Comparison of ENCODE assay signal across 6 cellular contexts in genomic region chr1:207049514-207049913, GRCh38. TPM values are rescaled to one million over a fixed set of nuclear protein-coding genes. Genes with fewer than 3 reads are reported as not detected.
DNase-seq lines count a peak whose midpoint lies in the region; ATAC-seq and TF ChIP-seq lines count a peak whose summit lies in the region.

No MANE protein-coding gene starts in this region.

- H3K27ac ChIP-seq in CD4-positive, CD25-positive, alpha-beta regulatory T cell (ENCODE audit: insufficient read depth, low read length, poor library complexity, severe bottlenecking), result no peak overlapping the region
- H3K27ac ChIP-seq in VCaP (peak overlapping the region; percentile 95), lower lobe of right lung (no peak overlapping the region)

- peaks cover 31% of the 10 kb centered on the region for H3K36me3 ChIP-seq in CD4-positive, CD25-positive, alpha-beta regulatory T cell (ENCODE audit: control insufficient read depth, insufficient read depth, low read length)
- H3K36me3 ChIP-seq in lower lobe of right lung, result peaks cover 29% of the 10 kb centered on the region

- peaks cover 43 to 81% (median 62%) of the 10 kb centered on the region in 4 donors for H3K4me1 Mint-ChIP-seq in CD4-positive, CD25-positive, alpha-beta regulatory T cell

- peak overlapping the region; percentile 93 to 100 (median 97) for H3K4me3 Mint-ChIP-seq in CD4-positive, CD25-positive, alpha-beta regulatory T cell

- peaks cover 13% of the 10 kb centered on the region for H3K27me3 Mint-ChIP-seq in CD4-positive, CD25-positive, alpha-beta regulatory T cell

- H3K27ac Mint-ChIP-seq in CD4-positive, CD25-positive, alpha-beta regulatory T cell, result peak overlapping the region in 2 of 3 donors; percentile 91 to 96

- H3K9me3 ChIP-seq in CD4-positive, CD25-positive, alpha-beta regulatory T cell (ENCODE audit: control insufficient read depth in 2 of 2, low read length in 2 of 2), result no peaks in the 10 kb centered on the region
- H3K9me3 ChIP-seq in lower lobe of right lung, result no peaks in the 10 kb centered on the region

- TF ChIP-seq CTCF in VCaP (conservative IDR thresholded peaks at IDR 0.05) (no peak), lower lobe of right lung (IDR thresholded peaks at IDR 0.05) (no peak)

- H3K36me3 Mint-ChIP-seq in CD4-positive, CD25-positive, alpha-beta regulatory T cell, result peaks cover 22% of the 10 kb centered on the region

- H3K4me1 ChIP-seq in CD4-positive, CD25-positive, alpha-beta regulatory T cell (ENCODE audit: control insufficient read depth, insufficient read depth, low read length, poor library complexity, severe bottlenecking), result peaks cover 39% of the 10 kb centered on the region
- peaks cover 68% of the 10 kb centered on the region for H3K4me1 ChIP-seq in lower lobe of right lung

- H3K9me3 Mint-ChIP-seq in CD4-positive, CD25-positive, alpha-beta regulatory T cell, result peaks cover 0 to 2% (median 0%) of the 10 kb centered on the region in 7 donors

- no peak for ATAC-seq in CD4-positive, CD25-positive, alpha-beta regulatory T cell (ENCODE audit: low read depth in 2 of 2)
- ATAC-seq in lower lobe of right lung, result no peak
- no peak for ATAC-seq in HG03097 (IDR thresholded peaks at IDR 0.05; ENCODE audit: low FRiP score, unreplicated experiment)

- peak overlapping the region; percentile 97 for H3K4me3 ChIP-seq in CD4-positive, CD25-positive, alpha-beta regulatory T cell (ENCODE audit: low read depth, low read length)
- H3K4me3 ChIP-seq in lower lobe of right lung, result peak overlapping the region; percentile 82

- DNase-seq in CD4-positive, CD25-positive, alpha-beta regulatory T cell, result no peak
- no peak for DNase-seq in lower lobe of right lung
- no peak for DNase-seq in posterior vena cava (ENCODE audit: low spot score)
- no peak for DNase-seq in ureter (ENCODE audit: low spot score)

- no peaks in the 10 kb centered on the region for H3K27me3 ChIP-seq in CD4-positive, CD25-positive, alpha-beta regulatory T cell (ENCODE audit: control insufficient read depth, insufficient read depth, low read length)
- H3K27me3 ChIP-seq in lower lobe of right lung (ENCODE audit: low read depth), result no peaks in the 10 kb centered on the region

- intact Hi-C loops in lower lobe of right lung (cut with DNase I), result no loop called here
- intact Hi-C loops in posterior vena cava (cut with DNase I), result no loop called here

RNA-seq across cellular contexts. Expression of gene YOD1, which starts 1.5 kb away (rescaled TPM):
- total RNA-seq in CD4-positive, CD25-positive, alpha-beta regulatory T cell, result 10.8 TPM
- polyA plus RNA-seq in CD4-positive, CD25-positive, alpha-beta regulatory T cell, result 1 to 10 TPM in 2 of 4 donors, under 1 TPM in 2; 0.76 to 1.6 (median 1.0) TPM
- total RNA-seq in lower lobe of right lung, result 7.9 TPM
- total RNA-seq in posterior vena cava, result 1 to 10 TPM; 6.6 to 7.0 TPM
- total RNA-seq in ureter, result 9.8 TPM

RNA-seq across cellular contexts. Expression of gene PFKFB2, which starts 3.6 kb away (rescaled TPM):
- total RNA-seq in CD4-positive, CD25-positive, alpha-beta regulatory T cell, result 1.1 TPM
- under 1 TPM in 3 of 4 donors, not detected in 1; 0.32 to 0.72 (median 0.46) TPM for polyA plus RNA-seq in CD4-positive, CD25-positive, alpha-beta regulatory T cell
- total RNA-seq in lower lobe of right lung, result 41.5 TPM
- total RNA-seq in posterior vena cava, result 10 to 100 TPM; 10.2 to 13.0 TPM
- total RNA-seq in ureter, result 27.0 TPM

RNA-seq across cellular contexts. Expression of gene C1orf116, which starts 17.0 kb away (rescaled TPM):
- total RNA-seq in CD4-positive, CD25-positive, alpha-beta regulatory T cell, result 0.32 TPM
- not detected for polyA plus RNA-seq in CD4-positive, CD25-positive, alpha-beta regulatory T cell
- total RNA-seq in lower lobe of right lung, result 123 TPM
- not detected for total RNA-seq in posterior vena cava
- 45.7 TPM for total RNA-seq in ureter

RNA-seq across cellular contexts. Expression of gene C4BPB, which starts 39.1 kb away (rescaled TPM):
- 0.72 TPM for total RNA-seq in CD4-positive, CD25-positive, alpha-beta regulatory T cell
- polyA plus RNA-seq in CD4-positive, CD25-positive, alpha-beta regulatory T cell, result not detected
- total RNA-seq in lower lobe of right lung, result 10.4 TPM
- total RNA-seq in posterior vena cava, result 1 to 10 TPM in 1 of 2 donors, under 1 TPM in 1; 0.43 to 3.3 TPM
- 0.34 TPM for total RNA-seq in ureter

RNA-seq across cellular contexts. Expression of gene C4BPA, which starts 54.5 kb away (rescaled TPM):
- total RNA-seq in CD4-positive, CD25-positive, alpha-beta regulatory T cell, result not detected
- polyA plus RNA-seq in CD4-positive, CD25-positive, alpha-beta regulatory T cell, result not detected
- total RNA-seq in lower lobe of right lung (65.2 TPM), posterior vena cava (under 1 TPM in 1 of 2 donors, not detected in 1; 0.37 TPM), ureter (0.21 TPM)

Comparison
In these comparisons a context has a peak if more than half of its experiments do, and no peak if none do; other contexts are left out.
1. RNA of gene C1orf116, which starts 17.0 kb away (total RNA-seq): 123 TPM in lower lobe of right lung (single experiment) and 45.7 TPM in ureter (single experiment); 0.32 TPM in CD4-positive, CD25-positive, alpha-beta regulatory T cell (single experiment) and not detected in posterior vena cava; every median in the first group is over 10 times any median in the second.